In genomic region chr20:48626938-48627736, GRCh38 we compare ENCODE assay signal across 2 cellular contexts.
TF ChIP-seq lines count a peak whose summit lies in the region.

No MANE protein-coding gene starts in this region.

TF ChIP-seq in SK-N-SH, 30 proteins besides CTCF, POLR2A, EP300 and RAD21 (continued from another document):
- TF ChIP-seq REST (IDR thresholded peaks at IDR 0.05; ENCODE audit: low read depth, low read length) = no peak
- TF ChIP-seq FOSL2 (IDR thresholded peaks at IDR 0.05; ENCODE audit: borderline replicate concordance, low read depth) = no peak

TF ChIP-seq in SK-N-SH treated with all-trans-retinoic acid at 6 μM for 48 hours, 23 proteins besides CTCF, POLR2A, EP300 and RAD21 (continued from another document):
- TF ChIP-seq SNAI2 (CRISPR knock-in tag; IDR thresholded peaks at IDR 0.05) (no peak), ESRRG (CRISPR knock-in tag; IDR thresholded peaks at IDR 0.05) (no peak), CREB5 (CRISPR knock-in tag; IDR thresholded peaks at IDR 0.05; ENCODE audit: low read depth) (no peak)
